Comparison of ENCODE assay signal across 1 cellular context in the genomic region with DNA sequence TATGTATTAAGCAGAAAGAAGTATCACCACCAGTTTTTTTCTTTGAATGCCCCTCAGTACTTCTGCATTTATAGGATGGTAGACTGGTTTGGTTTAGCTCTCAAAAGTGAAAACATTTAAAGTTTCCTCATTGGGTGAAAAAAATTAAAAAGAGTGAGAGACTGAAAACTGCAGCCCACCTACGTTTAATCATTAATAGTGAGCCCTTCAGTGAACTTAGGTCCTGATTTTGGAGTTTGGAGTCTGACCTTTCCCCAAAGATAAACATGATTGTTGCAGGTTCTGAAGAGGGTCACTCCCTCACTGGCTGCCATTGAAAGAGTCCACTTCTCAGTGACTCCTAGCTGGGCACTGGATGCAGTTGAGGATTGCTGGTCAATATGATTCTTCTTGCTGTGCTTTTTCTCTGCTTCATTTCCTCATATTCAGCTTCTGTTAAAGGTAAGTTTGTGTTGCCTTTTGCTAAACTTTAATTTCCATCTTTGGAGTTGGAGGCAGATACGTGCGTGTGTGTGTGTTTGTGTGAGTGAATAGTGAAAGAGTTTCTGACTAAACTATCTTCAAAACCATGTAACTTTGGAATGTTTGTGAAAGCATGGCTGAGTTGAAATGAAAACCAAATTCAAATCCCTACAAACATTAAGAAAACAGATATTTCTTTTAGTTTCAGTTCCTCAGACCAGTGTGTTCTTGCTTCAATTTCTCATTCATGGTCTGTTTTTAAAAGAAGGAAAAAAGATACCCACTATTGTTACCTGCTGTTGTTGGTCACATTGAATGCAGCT.
TF ChIP-seq lines count a peak whose summit lies in the region.

MTTP (plus strand) TSS at position 295 of the 785 bp plus-strand sequence; CDS start at position 381, 86 bp downstream.

TF ChIP-seq in HepG2, 621 proteins besides CTCF, POLR2A, EP300 and RAD21 (continued from another document and continues in another):
- no peak for TF ChIP-seq HIC2 (CRISPR knock-in tag; IDR thresholded peaks at IDR 0.05; ENCODE audit: low read depth)
- no peak for TF ChIP-seq GPN1 (CRISPR knock-in tag; IDR thresholded peaks at IDR 0.05; ENCODE audit: borderline replicate concordance)
- peak; percentile 49; the same call in 1 of the 2 replicates for TF ChIP-seq ZNF431 (CRISPR knock-in tag; IDR thresholded peaks at IDR 0.05; ENCODE audit: borderline replicate concordance, low read depth)
- TF ChIP-seq MEF2D (CRISPR knock-in tag; IDR thresholded peaks at IDR 0.05), result peak; percentile 49; the same call in 1 of the 2 replicates
- TF ChIP-seq ZNF143 (CRISPR knock-in tag; IDR thresholded peaks at IDR 0.05), result no peak
- peak; percentile 29; the same call in 1 of the 2 replicates for TF ChIP-seq TBX2 (CRISPR knock-in tag; IDR thresholded peaks at IDR 0.05; ENCODE audit: borderline replicate concordance)
- TF ChIP-seq ZNF264 (CRISPR knock-in tag; IDR thresholded peaks at IDR 0.05), result peak; percentile 66; the same call in 1 of the 2 replicates
- no peak for TF ChIP-seq CHCHD3 (CRISPR knock-in tag; IDR thresholded peaks at IDR 0.05)
- TF ChIP-seq, protein P1, sequence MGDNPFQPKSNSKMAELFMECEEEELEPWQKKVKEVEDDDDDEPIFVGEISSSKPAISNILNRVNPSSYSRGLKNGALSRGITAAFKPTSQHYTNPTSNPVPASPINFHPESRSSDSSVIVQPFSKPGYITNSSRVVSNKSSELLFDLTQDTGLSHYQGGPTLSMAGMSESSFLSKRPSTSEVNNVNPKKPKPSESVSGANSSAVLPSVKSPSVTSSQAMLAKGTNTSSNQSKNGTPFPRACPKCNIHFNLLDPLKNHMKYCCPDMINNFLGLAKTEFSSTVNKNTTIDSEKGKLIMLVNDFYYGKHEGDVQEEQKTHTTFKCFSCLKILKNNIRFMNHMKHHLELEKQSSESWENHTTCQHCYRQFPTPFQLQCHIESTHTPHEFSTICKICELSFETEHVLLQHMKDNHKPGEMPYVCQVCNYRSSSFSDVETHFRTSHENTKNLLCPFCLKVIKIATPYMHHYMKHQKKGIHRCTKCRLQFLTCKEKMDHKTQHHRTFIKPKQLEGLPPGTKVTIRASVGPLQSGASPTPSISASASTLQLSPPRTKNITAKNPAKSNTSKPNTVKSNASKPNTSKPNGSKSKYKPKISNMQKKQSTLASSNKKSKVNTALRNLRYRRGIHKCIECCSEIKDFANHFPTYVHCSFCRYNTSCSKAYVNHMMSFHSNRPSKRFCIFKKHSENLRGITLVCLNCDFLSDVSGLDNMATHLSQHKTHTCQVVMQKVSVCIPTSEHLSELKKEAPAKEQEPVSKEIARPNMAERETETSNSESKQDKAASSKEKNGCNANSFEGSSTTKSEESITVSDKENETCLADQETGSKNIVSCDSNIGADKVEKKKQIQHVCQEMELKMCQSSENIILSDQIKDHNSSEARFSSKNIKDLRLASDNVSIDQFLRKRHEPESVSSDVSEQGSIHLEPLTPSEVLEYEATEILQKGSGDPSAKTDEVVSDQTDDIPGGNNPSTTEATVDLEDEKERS (CRISPR knock-in tag; IDR thresholded peaks at IDR 0.05), result 0 out of 2 replicates have a peak, but pooled peaks have one; percentile 70
- peak; percentile 86 for TF ChIP-seq KDM6A (CRISPR knock-in tag; IDR thresholded peaks at IDR 0.05; ENCODE audit: low read depth)
- TF ChIP-seq YEATS4 (CRISPR knock-in tag; IDR thresholded peaks at IDR 0.05; ENCODE audit: borderline replicate concordance), result peak; percentile 80; the same call in 1 of the 2 replicates
- 0 out of 2 replicates have a peak, but pooled peaks have one; percentile 25 for TF ChIP-seq SPEN (CRISPR knock-in tag; IDR thresholded peaks at IDR 0.05; ENCODE audit: low read depth)
- no peak for TF ChIP-seq ZBTB3 (CRISPR knock-in tag; IDR thresholded peaks at IDR 0.05; ENCODE audit: borderline replicate concordance, low read depth)
- TF ChIP-seq MATR3 (CRISPR knock-in tag; IDR thresholded peaks at IDR 0.05), result no peak
- TF ChIP-seq ETV5 (CRISPR knock-in tag; IDR thresholded peaks at IDR 0.05; ENCODE audit: borderline replicate concordance), result no peak
- peak; percentile 29; the same call in 1 of the 2 replicates for TF ChIP-seq TOPORS (CRISPR knock-in tag; IDR thresholded peaks at IDR 0.05)
- no peak for TF ChIP-seq FLYWCH1 (CRISPR knock-in tag; IDR thresholded peaks at IDR 0.05)
- no peak for TF ChIP-seq TERF1 (CRISPR knock-in tag; IDR thresholded peaks at IDR 0.05)
- peak; percentile 83 for TF ChIP-seq ZBTB20 (CRISPR knock-in tag; IDR thresholded peaks at IDR 0.05; ENCODE audit: borderline replicate concordance, low read depth)
- TF ChIP-seq CREB1 (IDR thresholded peaks at IDR 0.05), result no peak
- peak; percentile 75 for TF ChIP-seq CREB1 (CRISPR knock-in tag; IDR thresholded peaks at IDR 0.05)
- no peak for TF ChIP-seq ZNF713 (CRISPR knock-in tag; IDR thresholded peaks at IDR 0.05)
- TF ChIP-seq ATF1 (CRISPR knock-in tag; IDR thresholded peaks at IDR 0.05), result peak; percentile 22; the same call in 1 of the 2 replicates
- TF ChIP-seq, protein P2, sequence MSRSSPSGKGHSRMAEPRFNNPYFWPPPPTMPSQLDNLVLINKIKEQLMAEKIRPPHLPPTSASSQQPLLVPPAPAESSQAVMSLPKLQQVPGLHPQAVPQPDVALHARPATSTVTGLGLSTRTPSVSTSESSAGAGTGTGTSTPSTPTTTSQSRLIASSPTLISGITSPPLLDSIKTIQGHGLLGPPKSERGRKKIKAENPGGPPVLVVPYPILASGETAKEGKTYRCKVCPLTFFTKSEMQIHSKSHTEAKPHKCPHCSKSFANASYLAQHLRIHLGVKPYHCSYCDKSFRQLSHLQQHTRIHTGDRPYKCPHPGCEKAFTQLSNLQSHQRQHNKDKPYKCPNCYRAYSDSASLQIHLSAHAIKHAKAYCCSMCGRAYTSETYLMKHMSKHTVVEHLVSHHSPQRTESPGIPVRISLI (CRISPR knock-in tag; IDR thresholded peaks at IDR 0.05; ENCODE audit: borderline replicate concordance), result peak; percentile 41; the same call in 1 of the 2 replicates
- peak; percentile 95 for TF ChIP-seq HNF1B (CRISPR knock-in tag; IDR thresholded peaks at IDR 0.05)
- TF ChIP-seq NR2F6 (IDR thresholded peaks at IDR 0.05), result peak; percentile 87
- peak; percentile 86 for TF ChIP-seq NR2F6 (CRISPR knock-in tag; IDR thresholded peaks at IDR 0.05)
- TF ChIP-seq, protein P3, sequence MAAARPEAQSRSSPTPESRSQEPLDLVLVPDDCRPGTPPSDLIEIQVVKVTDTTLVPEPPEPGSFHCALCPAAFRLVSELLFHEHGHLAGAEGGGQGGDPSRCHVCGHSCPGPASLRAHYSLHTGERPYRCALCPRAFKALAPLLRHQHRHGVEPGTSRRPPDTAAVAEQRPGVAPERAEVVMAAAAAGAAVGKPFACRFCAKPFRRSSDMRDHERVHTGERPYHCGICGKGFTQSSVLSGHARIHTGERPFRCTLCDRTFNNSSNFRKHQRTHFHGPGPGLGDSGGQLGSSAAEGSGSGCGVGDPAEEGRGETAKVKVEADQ (CRISPR knock-in tag; IDR thresholded peaks at IDR 0.05; ENCODE audit: borderline replicate concordance), result peak; percentile 77
- no peak for TF ChIP-seq ZNF441 (CRISPR knock-in tag; IDR thresholded peaks at IDR 0.05; ENCODE audit: borderline replicate concordance)
- TF ChIP-seq PHF21A (CRISPR knock-in tag; IDR thresholded peaks at IDR 0.05), result peak; percentile 55; the same call in 1 of the 2 replicates
- TF ChIP-seq TAF1 (CRISPR knock-in tag; IDR thresholded peaks at IDR 0.05), result peak; percentile 64
- no peak for TF ChIP-seq KAT2B (IDR thresholded peaks at IDR 0.05; ENCODE audit: borderline replicate concordance, low read depth, low read length)
- peak; percentile 41; the same call in 1 of the 2 replicates for TF ChIP-seq GATAD1 (CRISPR knock-in tag; IDR thresholded peaks at IDR 0.05)
- no peak for TF ChIP-seq RNF2 (conservative IDR thresholded peaks at IDR 0.05; ENCODE audit: low read depth)
- TF ChIP-seq SAFB2 (CRISPR knock-in tag; IDR thresholded peaks at IDR 0.05; ENCODE audit: borderline replicate concordance, low read depth), result no peak
- TF ChIP-seq ZNF496 (CRISPR knock-in tag; IDR thresholded peaks at IDR 0.05; ENCODE audit: insufficient replicate concordance), result no peak
- TF ChIP-seq ZNF44 (CRISPR knock-in tag; IDR thresholded peaks at IDR 0.05), result 0 out of 2 replicates have a peak, but pooled peaks have one; percentile 41
- TF ChIP-seq FOXA1 (IDR thresholded peaks at IDR 0.05), result no peak
- TF ChIP-seq FOXA1 (CRISPR knock-in tag; IDR thresholded peaks at IDR 0.05), result peak; percentile 72
- peak; percentile 57; the same call in 1 of the 2 replicates for TF ChIP-seq HOXA5 (CRISPR knock-in tag; IDR thresholded peaks at IDR 0.05)
- 0 out of 2 replicates have a peak, but pooled peaks have one; percentile 26 for TF ChIP-seq ZNF160 (CRISPR knock-in tag; IDR thresholded peaks at IDR 0.05)
- TF ChIP-seq MIER3 (CRISPR knock-in tag; IDR thresholded peaks at IDR 0.05; ENCODE audit: borderline replicate concordance), result peak; percentile 46; the same call in 1 of the 2 replicates
- 0 out of 2 replicates have a peak, but pooled peaks have one; percentile 19 for TF ChIP-seq ZKSCAN8 (CRISPR knock-in tag; IDR thresholded peaks at IDR 0.05; ENCODE audit: borderline replicate concordance)
- TF ChIP-seq, protein P4, sequence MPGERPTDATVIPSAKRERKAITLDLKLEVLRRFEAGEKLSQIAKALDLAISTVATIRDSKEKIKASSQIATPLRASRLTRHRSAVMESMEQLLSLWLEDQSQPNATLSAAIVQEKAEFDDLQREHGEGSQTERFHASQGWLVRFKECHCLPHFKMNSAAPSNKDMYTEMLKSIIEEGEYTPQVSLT (CRISPR knock-in tag; IDR thresholded peaks at IDR 0.05; ENCODE audit: borderline replicate concordance, low read depth), result no peak
- TF ChIP-seq, protein P5, sequence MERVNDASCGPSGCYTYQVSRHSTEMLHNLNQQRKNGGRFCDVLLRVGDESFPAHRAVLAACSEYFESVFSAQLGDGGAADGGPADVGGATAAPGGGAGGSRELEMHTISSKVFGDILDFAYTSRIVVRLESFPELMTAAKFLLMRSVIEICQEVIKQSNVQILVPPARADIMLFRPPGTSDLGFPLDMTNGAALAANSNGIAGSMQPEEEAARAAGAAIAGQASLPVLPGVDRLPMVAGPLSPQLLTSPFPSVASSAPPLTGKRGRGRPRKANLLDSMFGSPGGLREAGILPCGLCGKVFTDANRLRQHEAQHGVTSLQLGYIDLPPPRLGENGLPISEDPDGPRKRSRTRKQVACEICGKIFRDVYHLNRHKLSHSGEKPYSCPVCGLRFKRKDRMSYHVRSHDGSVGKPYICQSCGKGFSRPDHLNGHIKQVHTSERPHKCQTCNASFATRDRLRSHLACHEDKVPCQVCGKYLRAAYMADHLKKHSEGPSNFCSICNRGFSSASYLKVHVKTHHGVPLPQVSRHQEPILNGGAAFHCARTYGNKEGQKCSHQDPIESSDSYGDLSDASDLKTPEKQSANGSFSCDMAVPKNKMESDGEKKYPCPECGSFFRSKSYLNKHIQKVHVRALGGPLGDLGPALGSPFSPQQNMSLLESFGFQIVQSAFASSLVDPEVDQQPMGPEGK (CRISPR knock-in tag; IDR thresholded peaks at IDR 0.05), result no peak
- TF ChIP-seq ZNF136 (CRISPR knock-in tag; IDR thresholded peaks at IDR 0.05; ENCODE audit: low read depth), result peak; percentile 33; the same call in 1 of the 2 replicates
- TF ChIP-seq IKZF1 (IDR thresholded peaks at IDR 0.05), result no peak
- peak; percentile 57 for TF ChIP-seq TEAD3 (CRISPR knock-in tag; optimal IDR thresholded peaks at IDR 0.05; ENCODE audit: borderline replicate concordance)
- no peak for TF ChIP-seq ZNF550 (CRISPR knock-in tag; IDR thresholded peaks at IDR 0.05; ENCODE audit: borderline replicate concordance)
- TF ChIP-seq ZNF792 (CRISPR knock-in tag; IDR thresholded peaks at IDR 0.05), result no peak
